15 cellular contexts compared by ENCODE assay signal in the genomic region with DNA sequence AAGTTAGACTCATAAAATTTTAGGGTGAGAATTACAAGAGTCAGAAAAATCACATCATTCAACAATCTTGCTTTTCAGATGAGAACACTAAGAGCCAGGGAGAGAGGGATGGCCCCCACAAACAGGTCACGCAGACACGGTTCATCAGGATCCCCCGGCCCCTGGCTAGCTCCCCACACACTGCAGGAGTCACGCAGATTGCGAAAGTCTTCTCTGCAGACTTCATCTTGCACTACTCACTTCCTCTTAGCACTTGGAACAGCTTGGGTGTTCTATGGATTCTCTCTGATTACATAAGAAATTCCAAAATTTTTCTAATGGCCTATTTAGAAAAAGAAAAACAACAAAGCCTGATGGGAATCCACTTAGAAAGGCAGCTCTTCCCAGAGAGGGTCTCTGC. TPM values are rescaled to one million over a fixed set of nuclear protein-coding genes. Genes with fewer than 3 reads are reported as not detected.
DNase-seq lines count a peak whose midpoint lies in the region; ATAC-seq and TF ChIP-seq lines count a peak whose summit lies in the region.
"Had no signal": no experiment of that assay in that cellular context is flagged by ENCODE, and none has a peak within 500 bp of the region (broad histone marks: within the 10 kb centered on the region; RNA-seq: fewer than 3 reads in every experiment).

No MANE protein-coding gene starts in this region.

- H4K91ac ChIP-seq in mesenchymal stem cell (ENCODE audit: low read length) = no peak overlapping the region

- no peak overlapping the region for H2BK15ac ChIP-seq in mesenchymal stem cell (ENCODE audit: low read depth, poor library complexity, severe bottlenecking)

- H3K27ac ChIP-seq in mesenchymal stem cell (ENCODE audit: low read length, poor library complexity, severe bottlenecking) = peak overlapping the region; percentile 90

- H2BK12ac ChIP-seq in mesenchymal stem cell (ENCODE audit: low read length in 2 of 2) = peak overlapping the region in 1 of 2 experiments; percentile 63

- H4K8ac ChIP-seq in mesenchymal stem cell (ENCODE audit: low read length) = no peak overlapping the region

- no peak overlapping the region for H3K23ac ChIP-seq in mesenchymal stem cell (ENCODE audit: low read length in 2 of 2)

- H2BK120ac ChIP-seq in mesenchymal stem cell (ENCODE audit: low read depth, low read length) = no peak overlapping the region

- no peak for TF ChIP-seq CTCF in GM10248 (IDR thresholded peaks at IDR 0.05; ENCODE audit: control extremely low read depth, extremely low read depth, low read depth, missing control alignments)
- no peak for TF ChIP-seq CTCF in lower leg skin (IDR thresholded peaks at IDR 0.05)

- no peaks in the 10 kb centered on the region for H3K36me3 Mint-ChIP-seq in activated CD8-positive, alpha-beta memory T cell treated with anti-CD3 and anti-CD28 coated beads, Interleukin-2, amount 10 ng/mL, durations not matched to agents 7 days and 5 days
- H3K36me3 Mint-ChIP-seq: activated naive CD8-positive, alpha-beta T cell treated with anti-CD3 and anti-CD28 coated beads, Interleukin-2, amount 10 ng/mL, durations not matched to agents 7 days and 5 days had no signal

- peak overlapping the region in 1 of 2 experiments; percentile 30 for H3K18ac ChIP-seq in mesenchymal stem cell (ENCODE audit: low read depth in 1 of 2, low read length in 2 of 2)

- POLR2A ChIA-PET in GM10248 (lab: Yijun Ruan, JAX) = no interaction called here

- H3K27me3 Mint-ChIP-seq in activated CD8-positive, alpha-beta memory T cell treated with anti-CD3 and anti-CD28 coated beads, Interleukin-2, amount 10 ng/mL, durations not matched to agents 7 days and 5 days = peaks cover 20% of the 10 kb centered on the region

- H2AK5ac ChIP-seq in mesenchymal stem cell (ENCODE audit: low read length, severe bottlenecking) = peak overlapping the region; percentile 54

- intact Hi-C loops in left ventricle myocardium superior (cut with micrococcal nuclease) (no loop called here), Right ventricle myocardium inferior (cut with DNase I) (no loop called here), lower leg skin (cut with DNase I; ENCODE audit: low total_unique reads) (no loop called here)

- no peak overlapping the region for H3K4me3 Mint-ChIP-seq in activated CD8-positive, alpha-beta memory T cell treated with anti-CD3 and anti-CD28 coated beads, Interleukin-2, amount 10 ng/mL, durations not matched to agents 7 days and 5 days
- H3K4me3 Mint-ChIP-seq: activated naive CD8-positive, alpha-beta T cell treated with anti-CD3 and anti-CD28 coated beads, Interleukin-2, amount 10 ng/mL, durations not matched to agents 7 days and 5 days had no signal

- CTCF ChIA-PET in activated CD8-positive, alpha-beta memory T cell treated with anti-CD3 and anti-CD28 coated beads, Interleukin-2, amount 10 ng/mL, durations not matched to agents 7 days and 5 days (lab: Charles Lee) = no interaction called here
- CTCF ChIA-PET in GM10248 (lab: Yijun Ruan, JAX) = no interaction called here

- H3K36me3 ChIP-seq in mesenchymal stem cell (ENCODE audit: control insufficient read depth in 1 of 2, insufficient read depth in 2 of 2, low read depth in 1 of 2, low read length in 2 of 2) = no peaks in the 10 kb centered on the region

- no peaks in the 10 kb centered on the region for H3K9me3 Mint-ChIP-seq in activated CD8-positive, alpha-beta memory T cell treated with anti-CD3 and anti-CD28 coated beads, Interleukin-2, amount 10 ng/mL, durations not matched to agents 7 days and 5 days (ENCODE audit: low read depth)
- H3K9me3 Mint-ChIP-seq: activated naive CD8-positive, alpha-beta T cell treated with anti-CD3 and anti-CD28 coated beads, Interleukin-2, amount 10 ng/mL, durations not matched to agents 7 days and 5 days had no signal

- 85% methylated on average over 5 of the region's 5 CpGs for WGBS in mesenchymal stem cell
- 66 to 70% methylated on average over 5 of the region's 5 CpGs for WGBS in lower leg skin, 2 donors

- H3K79me1 ChIP-seq in mesenchymal stem cell (replicated peaks; ENCODE audit: low read length, poor library complexity, severe bottlenecking) = peaks cover 14% of the 10 kb centered on the region

- no peak overlapping the region for H2BK5ac ChIP-seq in mesenchymal stem cell (ENCODE audit: low read depth, low read length, poor library complexity, severe bottlenecking)

- H3K27me3 ChIP-seq in mesenchymal stem cell (ENCODE audit: control insufficient read depth in 1 of 2, insufficient read depth in 1 of 2, low read length in 2 of 2) = no peaks in the 10 kb centered on the region

- peak overlapping the region; percentile 62 for H3K9ac ChIP-seq in mesenchymal stem cell (ENCODE audit: low read length)

- H3K14ac ChIP-seq in mesenchymal stem cell (ENCODE audit: low read length in 2 of 2) = no peak overlapping the region

- no peak overlapping the region for H3K27ac Mint-ChIP-seq in activated CD8-positive, alpha-beta memory T cell treated with anti-CD3 and anti-CD28 coated beads, Interleukin-2, amount 10 ng/mL, durations not matched to agents 7 days and 5 days
- H3K27ac Mint-ChIP-seq: activated naive CD8-positive, alpha-beta T cell treated with anti-CD3 and anti-CD28 coated beads, Interleukin-2, amount 10 ng/mL, durations not matched to agents 7 days and 5 days had no signal

- no peak for TF ChIP-seq POLR2A in lower leg skin (IDR thresholded peaks at IDR 0.05)

- H3K4ac ChIP-seq in mesenchymal stem cell (ENCODE audit: low read depth in 1 of 2, low read length in 2 of 2) = no peak overlapping the region

- no peaks in the 10 kb centered on the region for H3K4me1 Mint-ChIP-seq in activated CD8-positive, alpha-beta memory T cell treated with anti-CD3 and anti-CD28 coated beads, Interleukin-2, amount 10 ng/mL, durations not matched to agents 7 days and 5 days
- H3K4me1 Mint-ChIP-seq: activated naive CD8-positive, alpha-beta T cell treated with anti-CD3 and anti-CD28 coated beads, Interleukin-2, amount 10 ng/mL, durations not matched to agents 7 days and 5 days had no signal

- ATAC-seq in left ventricle myocardium superior (peak; percentile 47), Right ventricle myocardium inferior (no peak), HG02970 (IDR thresholded peaks at IDR 0.05; ENCODE audit: low FRiP score, unreplicated experiment) (no peak)
- ATAC-seq in activated CD8-positive, alpha-beta memory T cell treated with anti-CD3 and anti-CD28 coated beads, Interleukin-2, amount 10 ng/mL, durations not matched to agents 7 days and 5 days = no peak

- H3K4me1 ChIP-seq in mesenchymal stem cell (ENCODE audit: control insufficient read depth, insufficient read depth, low read depth, low read length) = peaks cover 21% of the 10 kb centered on the region

- no peak overlapping the region for H3K4me3 ChIP-seq in mesenchymal stem cell (ENCODE audit: insufficient read depth in 1 of 2, low read depth in 1 of 2, low read length in 2 of 2)
- no peak overlapping the region for H3K4me3 ChIP-seq in lower leg skin (ENCODE audit: low read depth, poor library complexity, severe bottlenecking)

- DNase-seq in left ventricle myocardium superior = no peak
- DNase-seq in Right ventricle myocardium inferior (ENCODE audit: missing footprints) = no peak
- DNase-seq in brain pericyte (ENCODE audit: low read depth, low spot score) = peak; percentile 53
- DNase-seq in mesenchymal stem cell = peak; percentile 68
- DNase-seq in activated CD8-positive, alpha-beta memory T cell treated with anti-CD3 and anti-CD28 coated beads, Interleukin-2, amount 10 ng/mL, durations not matched to agents 7 days and 5 days = no peak
- DNase-seq in GM10248 (ENCODE audit: extremely low spot score) = no peak
- DNase-seq in lower leg skin (ENCODE audit: low spot score in 2 of 2) = no peak
- DNase-seq: activated CD4-positive, alpha-beta T cell treated with anti-CD3 and anti-CD28 coated beads, Interleukin-2, amount 50 U/mL, for 1 hour; activated naive CD8-positive, alpha-beta T cell treated with anti-CD3 and anti-CD28 coated beads, Interleukin-2, amount 10 ng/mL, durations not matched to agents 7 days and 5 days; foreskin melanocyte; NCI-H187; SHP77 had no signal

- no peak overlapping the region for H2AFZ ChIP-seq in mesenchymal stem cell (ENCODE audit: low read depth, low read length)

- no peaks in the 10 kb centered on the region for H3K9me3 ChIP-seq in mesenchymal stem cell (ENCODE audit: control insufficient read depth, low read length)

- peak overlapping the region; percentile 37 for H3K4me2 ChIP-seq in mesenchymal stem cell (ENCODE audit: low read length, poor library complexity, severe bottlenecking)

RNA-seq across cellular contexts. Expression of gene SULT1C2, which starts 21.6 kb away (rescaled TPM):
- total RNA-seq in left ventricle myocardium superior (0.55 TPM), Right ventricle myocardium inferior (0.87 TPM), lower leg skin (under 1 TPM in 2 of 4 donors, not detected in 2; 0.23 to 0.42 TPM)
- 0.28 TPM for polyA plus RNA-seq in mesenchymal stem cell (2013, experiment 1 of 2)
- 0.34 TPM for polyA plus RNA-seq in mesenchymal stem cell (2013, experiment 2 of 2)
- not detected for total RNA-seq in activated CD8-positive, alpha-beta memory T cell treated with anti-CD3 and anti-CD28 coated beads, Interleukin-2, amount 10 ng/mL, durations not matched to agents 7 days and 5 days
- total RNA-seq: A172; activated naive CD8-positive, alpha-beta T cell treated with anti-CD3 and anti-CD28 coated beads, Interleukin-2, amount 10 ng/mL, durations not matched to agents 7 days and 5 days had no signal

RNA-seq across cellular contexts. Expression of gene SULT1C3, which starts 27.3 kb away (rescaled TPM):
- total RNA-seq in left ventricle myocardium superior (not detected), Right ventricle myocardium inferior (not detected), lower leg skin (not detected)
- polyA plus RNA-seq in mesenchymal stem cell (2013, experiment 1 of 2) = not detected
- polyA plus RNA-seq in mesenchymal stem cell (2013, experiment 2 of 2) = not detected
- total RNA-seq in activated CD8-positive, alpha-beta memory T cell treated with anti-CD3 and anti-CD28 coated beads, Interleukin-2, amount 10 ng/mL, durations not matched to agents 7 days and 5 days = not detected
- total RNA-seq: A172; activated naive CD8-positive, alpha-beta T cell treated with anti-CD3 and anti-CD28 coated beads, Interleukin-2, amount 10 ng/mL, durations not matched to agents 7 days and 5 days; temporal lobe had no signal

Comparison
In these comparisons a context has a peak if more than half of its experiments do, and no peak if none do; other contexts are left out.
1. DNase-seq: peak in brain pericyte (single experiment) and mesenchymal stem cell (single experiment); none in left ventricle myocardium superior (single experiment), Right ventricle myocardium inferior (single experiment), activated CD8-positive, alpha-beta memory T cell treated with anti-CD3 and anti-CD28 coated beads, Interleukin-2, amount 10 ng/mL, durations not matched to agents 7 days and 5 days (single experiment), GM10248 (single experiment) and lower leg skin (0 of 2).